13 cellular contexts compared by ENCODE assay signal in genomic region chr2:138708682-138709241, GRCh38.
A peak's percentile ranks its signal among the peaks of the same experiment; 100 is the strongest.
DNase-seq lines count a peak whose midpoint lies in the region; ATAC-seq and TF ChIP-seq lines count a peak whose summit lies in the region.
"Had no signal": no experiment of that assay in that cellular context is flagged by ENCODE, and none has a peak within 500 bp of the region (broad histone marks: within the 10 kb centered on the region; RNA-seq: fewer than 3 reads in every experiment).

No MANE protein-coding gene starts in this region.

- no peak for ATAC-seq in T-helper 17 cell

- no peaks in the 10 kb centered on the region for H3K4me1 Mint-ChIP-seq in T-helper 17 cell
- H3K4me1 Mint-ChIP-seq: central memory CD8-positive, alpha-beta T cell had no signal

- H3K9me3 ChIP-seq in mesodermal cell (ENCODE audit: control insufficient read depth, low read length): no peaks in the 10 kb centered on the region
- H3K9me3 ChIP-seq in suprapubic skin: no peaks in the 10 kb centered on the region
- no peaks in the 10 kb centered on the region for H3K9me3 ChIP-seq in T-helper 17 cell (ENCODE audit: control insufficient read depth, low read length, poor library complexity, severe bottlenecking)

- 69 to 100% methylated on average over 1 to 2 of the region's 5 CpGs for WGBS in mesodermal cell (ENCODE audit: insufficient coverage in 2 of 2), 2 experiments
- 28% methylated on average over 5 of the region's 5 CpGs for WGBS in suprapubic skin

- H3K36me3 ChIP-seq in mesodermal cell (ENCODE audit: control insufficient read depth, insufficient read depth, low read length) (no peaks in the 10 kb centered on the region), suprapubic skin (no peaks in the 10 kb centered on the region)

- no peak for TF ChIP-seq EP300 in suprapubic skin (IDR thresholded peaks at IDR 0.05)

- DNase-seq in COLO829 (ENCODE audit: low spot score): peak; percentile 14
- peak; percentile 47 for DNase-seq in NCI-H1694 (lab: John Stamatoyannopoulos, UW)
- DNase-seq in coronary artery (ENCODE audit: low spot score): no peak
- DNase-seq in suprapubic skin (ENCODE audit: low spot score in 2 of 2): no peak
- DNase-seq in activated CD4-positive, alpha-beta T cell treated with anti-CD3 and anti-CD28 coated beads for 4 hours: no peak
- DNase-seq in T-helper 17 cell: no peak
- DNase-seq in NCI-H510A treated with DMSO at 0.1 percent for 48 hours (lab: John Stamatoyannopoulos, UW): no peak
- DNase-seq: CD4-positive, CD25-positive, alpha-beta regulatory T cell; glutamatergic neuron; NCI-H1436; stimulated activated CD4-positive, alpha-beta T cell treated with anti-CD3 and anti-CD28 coated beads, Interleukin-15, amount 100 ng/mL, for 24 hours had no signal

- H3K27ac ChIP-seq in coronary artery (peak overlapping the region in 1 of 2 donors; percentile 42), mesodermal cell (ENCODE audit: low read depth, low read length, severe bottlenecking) (peak overlapping the region; percentile 42), suprapubic skin (no peak overlapping the region)

- no peak overlapping the region for H3K27ac Mint-ChIP-seq in T-helper 17 cell
- H3K27ac Mint-ChIP-seq: CD4-positive, CD25-positive, alpha-beta regulatory T cell had no signal

- no peak for TF ChIP-seq CTCF in coronary artery (IDR thresholded peaks at IDR 0.05)
- TF ChIP-seq CTCF in suprapubic skin (IDR thresholded peaks at IDR 0.05): no peak

- H3K4me1 ChIP-seq in mesodermal cell (ENCODE audit: control insufficient read depth, insufficient read depth, low read length, poor library complexity, severe bottlenecking) (peaks cover 26% of the 10 kb centered on the region), suprapubic skin (peaks cover 10% of the 10 kb centered on the region)

- H3K4me3 Mint-ChIP-seq in T-helper 17 cell: no peak overlapping the region
- H3K4me3 Mint-ChIP-seq: CD4-positive, CD25-positive, alpha-beta regulatory T cell; central memory CD8-positive, alpha-beta T cell had no signal

- H3K27me3 Mint-ChIP-seq in T-helper 17 cell: peaks cover 18% of the 10 kb centered on the region
- H3K27me3 Mint-ChIP-seq: CD4-positive, CD25-positive, alpha-beta regulatory T cell had no signal

- H3K27me3 ChIP-seq in suprapubic skin: no peaks in the 10 kb centered on the region

- peaks cover 2% of the 10 kb centered on the region for H3K36me3 Mint-ChIP-seq in T-helper 17 cell (ENCODE audit: low read depth)
- H3K36me3 Mint-ChIP-seq: CD4-positive, CD25-positive, alpha-beta regulatory T cell had no signal

- no peak for TF ChIP-seq POLR2A in suprapubic skin (IDR thresholded peaks at IDR 0.05)

- peak overlapping the region; percentile 37 for H3K4me3 ChIP-seq in coronary artery
- no peak overlapping the region for H3K4me3 ChIP-seq in mesodermal cell (ENCODE audit: extremely low read depth, insufficient read depth, low read length, poor library complexity, severe bottlenecking)
- no peak overlapping the region for H3K4me3 ChIP-seq in suprapubic skin

Comparison
In these comparisons a context has a peak if more than half of its experiments do, and no peak if none do; other contexts are left out.
1. DNase-seq: peak in COLO829 (single experiment) and NCI-H1694 (single experiment); none in coronary artery (single experiment), suprapubic skin (0 of 2), activated CD4-positive, alpha-beta T cell treated with anti-CD3 and anti-CD28 coated beads for 4 hours (0 of 2), T-helper 17 cell (0 of 3) and NCI-H510A treated with DMSO at 0.1 percent for 48 hours (single experiment).